In the genomic region with DNA sequence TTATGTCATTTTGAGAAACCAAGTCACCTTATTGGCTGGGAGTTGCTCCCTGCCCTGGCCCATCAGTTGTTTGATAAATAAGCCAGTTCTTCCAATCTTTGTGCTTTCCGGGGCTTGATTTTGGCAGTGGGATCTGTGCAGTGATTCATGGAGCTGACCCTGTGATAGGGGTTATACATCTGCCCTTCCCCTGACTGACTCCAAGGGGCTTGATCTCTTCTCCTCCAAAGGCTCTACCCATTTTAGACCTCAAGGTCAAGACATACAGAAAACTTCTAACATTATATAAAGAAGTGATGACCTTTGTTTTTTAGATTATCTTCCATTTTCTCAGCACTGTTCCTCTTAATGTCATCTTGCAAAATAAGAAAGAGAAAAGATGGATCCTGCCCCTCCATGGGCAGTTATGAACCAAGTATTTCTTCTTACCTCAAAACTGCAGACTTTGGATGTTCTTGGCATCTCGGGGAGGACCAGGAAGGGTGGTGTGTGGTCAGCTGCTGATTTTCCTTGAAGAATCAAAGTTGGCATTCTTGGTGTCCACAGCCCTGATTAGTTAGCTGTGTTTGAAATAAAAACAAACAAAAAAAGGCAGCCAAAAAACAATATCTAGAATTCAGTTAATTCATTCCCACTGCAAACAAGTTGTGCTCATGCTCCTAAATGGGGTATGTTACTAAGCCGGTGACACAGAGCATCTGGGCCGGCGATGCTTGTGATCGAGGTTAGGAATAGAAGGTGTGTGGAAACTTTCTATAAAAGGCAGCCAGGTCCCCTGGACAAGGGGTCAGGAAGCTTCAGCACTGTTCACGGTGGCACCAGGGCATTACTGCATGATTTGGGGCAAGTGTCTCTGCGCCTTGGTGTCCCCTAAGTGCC, we compare ENCODE assay signal across 16 cellular contexts.
A peak's percentile ranks its signal among the peaks of the same experiment; 100 is the strongest.
DNase-seq lines count a peak whose midpoint lies in the region; TF ChIP-seq lines count a peak whose summit lies in the region.
"Had no signal": no experiment of that assay in that cellular context is flagged by ENCODE, and none has a peak within 500 bp of the region (broad histone marks: within the 10 kb centered on the region; RNA-seq: fewer than 3 reads in every experiment).

No MANE protein-coding gene starts in this region.

- H3K36me3 ChIP-seq in Peyer's patch (no peaks in the 10 kb centered on the region), esophagus (ENCODE audit: control insufficient read depth in 2 of 2, insufficient read depth in 2 of 2, low read length in 1 of 2) (no peaks in the 10 kb centered on the region), muscle layer of colon (ENCODE audit: insufficient read depth, low read length) (no peaks in the 10 kb centered on the region), testis (ENCODE audit: low read depth, missing control alignments) (no peaks in the 10 kb centered on the region)
- H3K36me3 ChIP-seq: cardiac muscle cell had no signal

- H3K27ac ChIP-seq in Peyer's patch (peak overlapping the region; percentile 21 to 82 (median 55)), esophagus (ENCODE audit: low read depth in 2 of 2, low read length in 1 of 2) (peak overlapping the region; percentile 33 to 75), muscle layer of colon (ENCODE audit: low read depth, low read length) (peak overlapping the region; percentile 51), testis (peak overlapping the region; percentile 63 to 84)
- H3K27ac ChIP-seq: cardiac muscle cell had no signal

- no peak for TF ChIP-seq POLR2A in Peyer's patch (IDR thresholded peaks at IDR 0.05)
- no peak for TF ChIP-seq POLR2A in testis (IDR thresholded peaks at IDR 0.05)

- peaks cover 7% of the 10 kb centered on the region for H3K27me3 Mint-ChIP-seq in activated CD4-positive, alpha-beta memory T cell treated with anti-CD3 and anti-CD28 coated beads for 36 hours

- H3K4me1 ChIP-seq in Peyer's patch: peaks cover 0 to 32% (median 0%) of the 10 kb centered on the region in 4 donors
- peaks cover 0 to 3% of the 10 kb centered on the region in 2 donors for H3K4me1 ChIP-seq in esophagus (ENCODE audit: control insufficient read depth in 2 of 2, insufficient read depth in 2 of 2, low read length in 1 of 2)
- peaks cover 72% of the 10 kb centered on the region for H3K4me1 ChIP-seq in muscle layer of colon (ENCODE audit: insufficient read depth, low read length)
- H3K4me1 ChIP-seq in testis: peaks cover 12% of the 10 kb centered on the region

- CTCF ChIA-PET in activated CD4-positive, alpha-beta memory T cell treated with anti-CD3 and anti-CD28 coated beads for 36 hours (lab: Charles Lee): interaction anchor here (2.8 kb wide), 1 partner anchor 86 kb away, joined by 8 read pairs; no protein-coding TSS in a partner anchor

- intact Hi-C loops in testis (cut with DNase I; ENCODE audit: low total_unique reads): no loop called here
- intact Hi-C loops in activated CD4-positive, alpha-beta memory T cell treated with anti-CD3 and anti-CD28 coated beads for 36 hours (cut with micrococcal nuclease): no loop called here

- H3K4me3 Mint-ChIP-seq in activated CD4-positive, alpha-beta memory T cell treated with anti-CD3 and anti-CD28 coated beads for 36 hours: no peak overlapping the region
- H3K4me3 Mint-ChIP-seq: immature natural killer cell, nephron progenitor cell had no signal

- no peaks in the 10 kb centered on the region for H3K9me3 Mint-ChIP-seq in activated CD4-positive, alpha-beta memory T cell treated with anti-CD3 and anti-CD28 coated beads for 36 hours
- H3K9me3 Mint-ChIP-seq: activated T-helper 2 cell treated with anti-CD3 and anti-CD28 coated beads, Interferon-gamma antibody, Interleukin-2, Interleukin-4, amounts not matched to agents 10 μg/mL and 5 μg/mL and 100 μg/mL, durations not matched to agents 14 hours and 24 hours and 36 hours; nephron progenitor cell had no signal

- POLR2A ChIA-PET in activated CD4-positive, alpha-beta memory T cell treated with anti-CD3 and anti-CD28 coated beads for 36 hours (lab: Charles Lee): no interaction called here

- no peak overlapping the region for H3K27ac Mint-ChIP-seq in activated CD4-positive, alpha-beta memory T cell treated with anti-CD3 and anti-CD28 coated beads for 36 hours
- H3K27ac Mint-ChIP-seq: activated T-helper 2 cell treated with anti-CD3 and anti-CD28 coated beads, Interferon-gamma antibody, Interleukin-2, Interleukin-4, amounts not matched to agents 10 μg/mL and 5 μg/mL and 100 μg/mL, durations not matched to agents 14 hours and 24 hours and 36 hours; immature natural killer cell; nephron progenitor cell had no signal

- peaks cover 18% of the 10 kb centered on the region for H3K4me1 Mint-ChIP-seq in activated CD4-positive, alpha-beta memory T cell treated with anti-CD3 and anti-CD28 coated beads for 36 hours (ENCODE audit: low read depth)

- H3K27me3 ChIP-seq in Peyer's patch: no peaks in the 10 kb centered on the region
- no peaks in the 10 kb centered on the region for H3K27me3 ChIP-seq in esophagus (ENCODE audit: control insufficient read depth in 1 of 2, insufficient read depth in 2 of 2, low read length in 2 of 2)
- no peaks in the 10 kb centered on the region for H3K27me3 ChIP-seq in muscle layer of colon (ENCODE audit: control insufficient read depth in 1 of 2, insufficient read depth in 2 of 2, low read length in 2 of 2)
- no peaks in the 10 kb centered on the region for H3K27me3 ChIP-seq in testis
- H3K27me3 ChIP-seq: cardiac muscle cell had no signal

- WGBS in esophagus, 2 donors: 65 to 67% methylated on average over 8 of the region's 8 CpGs
- WGBS in testis, 2 donors: 53 to 59% methylated on average over 8 of the region's 8 CpGs

- no peaks in the 10 kb centered on the region for H3K36me3 Mint-ChIP-seq in activated CD4-positive, alpha-beta memory T cell treated with anti-CD3 and anti-CD28 coated beads for 36 hours
- H3K36me3 Mint-ChIP-seq: CD14-positive monocyte, immature natural killer cell had no signal

- H3K4me3 ChIP-seq in Peyer's patch (no peak overlapping the region), esophagus (ENCODE audit: low read depth in 1 of 2, low read length in 2 of 2) (no peak overlapping the region), muscle layer of colon (ENCODE audit: low read depth in 1 of 2, low read length in 2 of 2) (no peak overlapping the region), testis (no peak overlapping the region)
- H3K4me3 ChIP-seq: cardiac muscle cell had no signal

- TF ChIP-seq CTCF in Peyer's patch (IDR thresholded peaks at IDR 0.05): no peak
- TF ChIP-seq CTCF in testis (IDR thresholded peaks at IDR 0.05): no peak

- DNase-seq in Peyer's patch (no peak), testis (no peak), NCI-H226 (no peak), NCI-H1694 treated with DMSO at 0.1 percent for 48 hours (lab: John Stamatoyannopoulos, UW) (no peak)
- DNase-seq in effector CD8-positive, alpha-beta T cell (lab: John Stamatoyannopoulos, UW): no peak
- DNase-seq in activated CD4-positive, alpha-beta memory T cell treated with anti-CD3 and anti-CD28 coated beads for 36 hours: no peak
- DNase-seq: activated CD4-positive, alpha-beta T cell treated with anti-CD3 and anti-CD28 coated beads, Interleukin-2, amount 50 U/mL, for 1 hour; immature natural killer cell; NCI-H1092 treated with DMSO at 0.1 percent for 48 hours; NCI-H446; nephron progenitor cell had no signal

- H3K9me3 ChIP-seq in Peyer's patch (no peaks in the 10 kb centered on the region), esophagus (ENCODE audit: control insufficient read depth in 2 of 2, insufficient read depth in 1 of 2, low read depth in 1 of 2, low read length in 1 of 2) (no peaks in the 10 kb centered on the region), muscle layer of colon (ENCODE audit: low read length) (no peaks in the 10 kb centered on the region), testis (no peaks in the 10 kb centered on the region)

- no peak overlapping the region for H3K9ac ChIP-seq in muscle layer of colon (ENCODE audit: low read length)
